8 cellular contexts compared by ENCODE assay signal in the genomic region with DNA sequence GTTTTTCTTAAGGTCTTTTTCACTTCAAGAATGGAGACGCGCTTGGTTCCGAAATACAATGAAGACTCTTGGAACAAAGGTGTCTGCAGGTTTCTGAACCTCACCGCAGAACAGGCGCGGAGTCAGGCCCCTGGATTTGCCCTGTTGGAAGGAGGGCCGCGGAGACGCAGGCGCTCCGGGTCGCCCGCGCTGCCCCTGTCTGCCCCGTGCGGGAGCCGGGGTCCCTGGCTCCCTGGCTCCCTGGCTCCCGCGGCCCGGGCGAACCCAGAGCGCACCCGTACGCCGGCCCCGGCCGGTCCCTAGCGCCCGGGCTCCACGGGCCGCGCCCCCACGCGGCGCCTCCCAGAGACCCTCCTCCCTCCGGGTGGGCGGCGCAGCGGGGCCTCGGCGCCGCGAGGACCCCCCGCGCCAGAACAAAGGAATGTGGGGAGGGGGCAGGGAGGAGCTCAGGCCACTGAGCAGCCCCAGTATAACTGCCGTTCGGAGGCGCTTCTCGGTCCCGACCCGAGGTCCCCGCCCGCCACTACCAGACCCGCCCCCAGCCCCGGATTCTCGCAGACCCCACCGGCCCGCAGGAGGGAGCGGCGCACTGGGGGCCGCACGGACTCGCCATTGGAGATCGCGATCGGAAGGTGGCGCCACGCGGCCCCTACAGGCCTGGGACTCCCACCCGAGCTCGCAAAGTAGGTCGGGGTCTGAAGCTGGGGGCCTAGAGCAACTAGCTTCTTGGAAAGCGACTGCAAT. TPM values are rescaled to one million over a fixed set of nuclear protein-coding genes. Genes with fewer than 3 reads are reported as not detected.
DNase-seq lines count a peak whose midpoint lies in the region; ATAC-seq and TF ChIP-seq lines count a peak whose summit lies in the region.

No MANE protein-coding gene starts in this region.

- no peaks in the 10 kb centered on the region for H3K9me3 Mint-ChIP-seq in activated naive CD4-positive, alpha-beta T cell treated with anti-CD3 and anti-CD28 coated beads, Interleukin-2, amount 50 U/mL, for 72 hours

- H3K4me1 ChIP-seq in left ventricle myocardium inferior: peaks cover 84% of the 10 kb centered on the region
- H3K4me1 ChIP-seq in prostate gland (replicated peaks): no peaks in the 10 kb centered on the region

- H3K9me3 ChIP-seq in left ventricle myocardium inferior (replicated peaks) (no peaks in the 10 kb centered on the region), prostate gland (no peaks in the 10 kb centered on the region)

- intact Hi-C loops in left ventricle myocardium inferior (cut with micrococcal nuclease): loop anchor here (10.0 kb wide), 1 partner anchor 506 kb away; no protein-coding TSS in a partner anchor
- intact Hi-C loops in prostate gland (cut with DNase I): loop anchor here (5.0 kb wide), 2 partner anchors 119 to 304 kb away; no protein-coding TSS in a partner anchor

- peak; percentile 16 for DNase-seq in stimulated activated CD4-positive, alpha-beta T cell treated with anti-CD3 and anti-CD28 coated beads, Interleukin-12 subunit alpha, Interleukin-12 subunit beta, amount 100 ng/mL, for 4 hours
- DNase-seq in stimulated activated CD4-positive, alpha-beta T cell treated with anti-CD3 and anti-CD28 coated beads, Interleukin-4, amount 100 ng/mL, for 4 hours: no peak
- DNase-seq in activated naive CD4-positive, alpha-beta T cell treated with anti-CD3 and anti-CD28 coated beads, Interleukin-2, amount 50 U/mL, for 72 hours (ENCODE audit: low spot score in 2 of 2): no peak
- peak; percentile 46 for DNase-seq in left ventricle myocardium inferior
- DNase-seq in prostate gland (ENCODE audit: low spot score): peak; percentile 29
- no peak for DNase-seq in globus pallidus (ENCODE audit: low spot score)
- no peak for DNase-seq in SKM-1 treated with dmso at 0.1 percent for 144 hours (lab: John Stamatoyannopoulos, UW; ENCODE audit: unreplicated experiment)

- H3K4me3 ChIP-seq in left ventricle myocardium inferior (peak overlapping the region; percentile 81), prostate gland (peak overlapping the region; percentile 76 to 79)

- H3K36me3 Mint-ChIP-seq in activated naive CD4-positive, alpha-beta T cell treated with anti-CD3 and anti-CD28 coated beads, Interleukin-2, amount 50 U/mL, for 72 hours: peaks cover 30 to 38% of the 10 kb centered on the region in 2 donors

- WGBS in prostate gland: 1% methylated on average over 69 of the region's 73 CpGs

- peak overlapping the region; percentile 92 to 98 for H3K27ac Mint-ChIP-seq in activated naive CD4-positive, alpha-beta T cell treated with anti-CD3 and anti-CD28 coated beads, Interleukin-2, amount 50 U/mL, for 72 hours

- H3K27ac ChIP-seq in left ventricle myocardium inferior (replicated peaks) (peak overlapping the region; percentile 95), prostate gland (peak overlapping the region; percentile 92)

- H3K36me3 ChIP-seq in left ventricle myocardium inferior (no peaks in the 10 kb centered on the region), prostate gland (no peaks in the 10 kb centered on the region)

- no peak for ATAC-seq in activated naive CD4-positive, alpha-beta T cell treated with anti-CD3 and anti-CD28 coated beads, Interleukin-2, amount 50 U/mL, for 72 hours
- ATAC-seq in HG03520 (IDR thresholded peaks at IDR 0.05; ENCODE audit: unreplicated experiment): no peak

- H3K27me3 ChIP-seq in left ventricle myocardium inferior (ENCODE audit: low read depth): no peaks in the 10 kb centered on the region
- H3K27me3 ChIP-seq in prostate gland (replicated peaks; ENCODE audit: insufficient read depth): no peaks in the 10 kb centered on the region

- TF ChIP-seq CTCF in left ventricle myocardium inferior (IDR thresholded peaks at IDR 0.05; ENCODE audit: borderline replicate concordance): peak; percentile 42
- TF ChIP-seq CTCF in prostate gland (IDR thresholded peaks at IDR 0.05): peak in 3 of 4 experiments; percentile 21 to 35 (median 30)

- TF ChIP-seq POLR2A in prostate gland (IDR thresholded peaks at IDR 0.05): no peak

RNA-seq across cellular contexts. Expression of a gene that starts 2.4 kb away (rescaled TPM):
- total RNA-seq in activated naive CD4-positive, alpha-beta T cell treated with anti-CD3 and anti-CD28 coated beads, Interleukin-2, amount 50 U/mL, for 72 hours: 100 to 1,000 TPM in 1 of 2 donors, 10 to 100 TPM in 1; 48.8 to 120 TPM
- 25.6 TPM for total RNA-seq in left ventricle myocardium inferior
- total RNA-seq in prostate gland: 10 to 100 TPM; 28.7 to 33.5 TPM

RNA-seq across cellular contexts. Expression of a gene that starts 59.5 kb away (rescaled TPM):
- 10 to 100 TPM; 24.1 to 39.7 TPM for total RNA-seq in activated naive CD4-positive, alpha-beta T cell treated with anti-CD3 and anti-CD28 coated beads, Interleukin-2, amount 50 U/mL, for 72 hours
- total RNA-seq in left ventricle myocardium inferior (44.1 TPM), prostate gland (10 to 100 TPM; 58.0 to 76.1 TPM)

Comparison
In these comparisons a context has a peak if more than half of its experiments do, and no peak if none do; other contexts are left out.
1. DNase-seq: peak in stimulated activated CD4-positive, alpha-beta T cell treated with anti-CD3 and anti-CD28 coated beads, Interleukin-12 subunit alpha, Interleukin-12 subunit beta, amount 100 ng/mL, for 4 hours (single experiment), left ventricle myocardium inferior (single experiment) and prostate gland (single experiment); none in stimulated activated CD4-positive, alpha-beta T cell treated with anti-CD3 and anti-CD28 coated beads, Interleukin-4, amount 100 ng/mL, for 4 hours (0 of 2), activated naive CD4-positive, alpha-beta T cell treated with anti-CD3 and anti-CD28 coated beads, Interleukin-2, amount 50 U/mL, for 72 hours (0 of 2), globus pallidus (single experiment) and SKM-1 treated with dmso at 0.1 percent for 144 hours (single experiment).